16 cellular contexts compared by ENCODE assay signal in the genomic region with DNA sequence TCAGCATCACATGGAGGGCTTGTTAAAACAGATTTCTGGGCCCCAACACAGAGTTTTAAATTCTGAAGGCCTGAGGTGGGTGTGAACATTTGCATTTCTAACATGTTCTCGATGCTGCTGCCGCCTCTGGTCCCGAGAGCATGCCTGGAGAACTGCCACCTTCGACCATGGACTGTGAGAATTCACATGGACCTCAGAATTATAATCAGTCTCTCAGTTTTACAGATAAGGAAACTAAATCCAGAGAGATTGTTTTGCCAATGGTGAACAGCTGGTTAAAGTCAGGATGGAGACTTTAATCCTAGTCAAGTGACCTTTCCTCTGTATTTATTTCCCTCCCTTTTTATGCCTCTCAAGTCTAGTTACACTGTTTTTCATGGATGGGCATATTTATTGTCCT. TPM values are rescaled to one million over a fixed set of nuclear protein-coding genes. Genes with fewer than 3 reads are reported as not detected.
A peak's percentile ranks its signal among the peaks of the same experiment; 100 is the strongest.
DNase-seq lines count a peak whose midpoint lies in the region; ATAC-seq and TF ChIP-seq lines count a peak whose summit lies in the region.
"Had no signal": no experiment of that assay in that cellular context is flagged by ENCODE, and none has a peak within 500 bp of the region (broad histone marks: within the 10 kb centered on the region; RNA-seq: fewer than 3 reads in every experiment).

No MANE protein-coding gene starts in this region.

- H3K4me1 Mint-ChIP-seq in glutamatergic neuron (ENCODE audit: low read depth, unreplicated experiment), result peaks cover 58% of the 10 kb centered on the region
- peaks cover 40% of the 10 kb centered on the region for H3K4me1 Mint-ChIP-seq in activated CD8-positive, alpha-beta T cell treated with anti-CD3 and anti-CD28 coated beads for 36 hours (ENCODE audit: low read depth)

- peaks cover 19% of the 10 kb centered on the region for H3K27me3 Mint-ChIP-seq in glutamatergic neuron (ENCODE audit: unreplicated experiment)
- H3K27me3 Mint-ChIP-seq in activated CD8-positive, alpha-beta T cell treated with anti-CD3 and anti-CD28 coated beads for 36 hours, result no peaks in the 10 kb centered on the region
- H3K27me3 Mint-ChIP-seq: CD4-positive, alpha-beta memory T cell had no signal

- POLR2A ChIA-PET in Panc1 (lab: Charles Lee), result no interaction called here
- POLR2A ChIA-PET in activated CD8-positive, alpha-beta T cell treated with anti-CD3 and anti-CD28 coated beads for 36 hours (lab: Charles Lee), result no interaction called here

- H3K4me1 ChIP-seq in Panc1 (ENCODE audit: control insufficient read depth, insufficient read depth, low read length) (peaks cover 11% of the 10 kb centered on the region; the same call in 1 of the 2 replicates), neutrophil (ENCODE audit: control insufficient read depth in 1 of 2, insufficient read depth in 1 of 2, low read depth in 1 of 2, low read length in 1 of 2) (peaks cover 65 to 88% of the 10 kb centered on the region in 2 experiments), HAP-1 (no peaks in the 10 kb centered on the region)

- TF ChIP-seq CTCF in Panc1 (IDR thresholded peaks at IDR 0.05) (no peak), glutamatergic neuron (IDR thresholded peaks at IDR 0.05; ENCODE audit: partially characterized antibody, unreplicated experiment) (no peak), neutrophil (IDR thresholded peaks at IDR 0.05) (no peak)
- TF ChIP-seq CTCF in activated CD8-positive, alpha-beta T cell treated with anti-CD3 and anti-CD28 coated beads for 36 hours (IDR thresholded peaks at IDR 0.05), result no peak

- in situ Hi-C loops in Panc1 (cut with HindIII; ENCODE audit: low pct_unique_long_range_greater_than_20kb, low sequenced_read_pairs) (no loop called here), HAP-1 (cut with MboI; ENCODE audit: low sequenced_read_pairs) (no loop called here)

- 0 out of 2 replicates have a peak overlapping the region, but pooled peaks have one; percentile 34 for H3K27ac ChIP-seq in Panc1 (ENCODE audit: low read length)
- peak overlapping the region; percentile 94 for H3K27ac ChIP-seq in neutrophil
- H3K27ac ChIP-seq: A549, C4-2B had no signal

- BruUV-seq in Panc1 (replicated peaks; lab: Mats Ljungman, UMichigan), result no TSS peak

- H3K9me3 ChIP-seq in Panc1 (ENCODE audit: control insufficient read depth, insufficient read depth, low read depth, low read length) (no peaks in the 10 kb centered on the region), neutrophil (no peaks in the 10 kb centered on the region), HAP-1 (no peaks in the 10 kb centered on the region)
- H3K9me3 ChIP-seq: A549, BE2C had no signal

- no peak for ATAC-seq in Panc1
- ATAC-seq in activated CD8-positive, alpha-beta T cell treated with anti-CD3 and anti-CD28 coated beads for 36 hours, result no peak
- ATAC-seq: A549 had no signal

- no peaks in the 10 kb centered on the region for H3K36me3 Mint-ChIP-seq in glutamatergic neuron (ENCODE audit: unreplicated experiment)
- peaks cover 49% of the 10 kb centered on the region for H3K36me3 Mint-ChIP-seq in activated CD8-positive, alpha-beta T cell treated with anti-CD3 and anti-CD28 coated beads for 36 hours (ENCODE audit: low read depth)

- peaks cover 18% of the 10 kb centered on the region for H3K9me3 Mint-ChIP-seq in glutamatergic neuron (ENCODE audit: unreplicated experiment)
- H3K9me3 Mint-ChIP-seq in activated CD8-positive, alpha-beta T cell treated with anti-CD3 and anti-CD28 coated beads for 36 hours, result no peaks in the 10 kb centered on the region

- peak overlapping the region; percentile 41 for H3K27ac Mint-ChIP-seq in glutamatergic neuron (ENCODE audit: unreplicated experiment)
- no peak overlapping the region for H3K27ac Mint-ChIP-seq in activated CD8-positive, alpha-beta T cell treated with anti-CD3 and anti-CD28 coated beads for 36 hours
- H3K27ac Mint-ChIP-seq: HFFc6 had no signal

- no peak overlapping the region for H3K4me3 Mint-ChIP-seq in glutamatergic neuron (ENCODE audit: unreplicated experiment)
- H3K4me3 Mint-ChIP-seq in activated CD8-positive, alpha-beta T cell treated with anti-CD3 and anti-CD28 coated beads for 36 hours, result no peak overlapping the region
- H3K4me3 Mint-ChIP-seq: CD4-positive, alpha-beta memory T cell; HFFc6 had no signal

- intact Hi-C loops in Panc1 (cut with micrococcal nuclease; ENCODE audit: unreplicated experiment), result no loop called here
- intact Hi-C loops in activated CD8-positive, alpha-beta T cell treated with anti-CD3 and anti-CD28 coated beads for 36 hours (cut with micrococcal nuclease), result no loop called here

- DNase-seq in NCI-H524 (lab: John Stamatoyannopoulos, UW), result peak; percentile 89 to 96
- DNase-seq in Panc1 (ENCODE audit: low read depth, low spot score), result no peak
- no peak for DNase-seq in glutamatergic neuron
- no peak for DNase-seq in superior temporal gyrus (ENCODE audit: extremely low spot score)
- DNase-seq in activated CD8-positive, alpha-beta T cell treated with anti-CD3 and anti-CD28 coated beads for 36 hours, result no peak
- DNase-seq in HAP-1 (ENCODE audit: low spot score in 2 of 2), result no peak
- DNase-seq: BE2C; CD4-positive, alpha-beta memory T cell; DMS79 treated with DMSO at 0.1 percent for 48 hours; EL; HCEC 1CT; HFFc6 had no signal

- H3K4me3 ChIP-seq in Panc1 (ENCODE audit: low read depth in 2 of 2, low read length in 2 of 2), result no peak overlapping the region
- no peak overlapping the region for H3K4me3 ChIP-seq in neutrophil (ENCODE audit: low read depth in 1 of 2, low read length in 1 of 2)
- no peak overlapping the region for H3K4me3 ChIP-seq in HAP-1
- H3K4me3 ChIP-seq: A549 had no signal

- H3K27me3 ChIP-seq in Panc1 (ENCODE audit: control insufficient read depth, insufficient read depth, low read length) (no peaks in the 10 kb centered on the region), neutrophil (no peaks in the 10 kb centered on the region), HAP-1 (ENCODE audit: low read depth) (no peaks in the 10 kb centered on the region)
- H3K27me3 ChIP-seq: BE2C had no signal

- CTCF ChIA-PET in Panc1 (lab: Charles Lee), result no interaction called here
- CTCF ChIA-PET in activated CD8-positive, alpha-beta T cell treated with anti-CD3 and anti-CD28 coated beads for 36 hours (lab: Charles Lee), result no interaction called here

- H3K36me3 ChIP-seq in Panc1 (ENCODE audit: control insufficient read depth, insufficient read depth, low read length) (no peaks in the 10 kb centered on the region), neutrophil (peaks cover 98% of the 10 kb centered on the region), HAP-1 (replicated peaks) (no peaks in the 10 kb centered on the region)
- H3K36me3 ChIP-seq: BE2C had no signal

RNA-seq across cellular contexts. Expression of a gene that starts 14.7 kb away (rescaled TPM):
- 2.1 TPM for total RNA-seq in Panc1 (2021; ENCODE audit: unreplicated experiment)
- 0.65 TPM for polyA plus RNA-seq in Panc1 (2012; ENCODE audit: insufficient read length)
- 0.81 TPM for total RNA-seq in glutamatergic neuron (ENCODE audit: unreplicated experiment)
- total RNA-seq in activated CD8-positive, alpha-beta T cell treated with anti-CD3 and anti-CD28 coated beads for 36 hours, result 10 to 100 TPM; 40.5 to 42.2 TPM
- total RNA-seq: H1, HFFc6 had no signal
- polyA plus RNA-seq: H1 had no signal

Comparison
In these comparisons a context has a peak if more than half of its experiments do, and no peak if none do; other contexts are left out.
1. DNase-seq: peak in NCI-H524 (2 of 2); none in Panc1 (single experiment), glutamatergic neuron (single experiment), superior temporal gyrus (single experiment), activated CD8-positive, alpha-beta T cell treated with anti-CD3 and anti-CD28 coated beads for 36 hours (single experiment) and HAP-1 (0 of 2).
2. RNA of a gene that starts 14.7 kb away (total RNA-seq): 40.5 to 42.2 TPM in activated CD8-positive, alpha-beta T cell treated with anti-CD3 and anti-CD28 coated beads for 36 hours; 2.1 TPM in Panc1 (single experiment) and 0.81 TPM in glutamatergic neuron (single experiment); every median in the first group is over 10 times any median in the second.